Comparison of ENCODE assay signal across 8 cellular contexts in the genomic region with DNA sequence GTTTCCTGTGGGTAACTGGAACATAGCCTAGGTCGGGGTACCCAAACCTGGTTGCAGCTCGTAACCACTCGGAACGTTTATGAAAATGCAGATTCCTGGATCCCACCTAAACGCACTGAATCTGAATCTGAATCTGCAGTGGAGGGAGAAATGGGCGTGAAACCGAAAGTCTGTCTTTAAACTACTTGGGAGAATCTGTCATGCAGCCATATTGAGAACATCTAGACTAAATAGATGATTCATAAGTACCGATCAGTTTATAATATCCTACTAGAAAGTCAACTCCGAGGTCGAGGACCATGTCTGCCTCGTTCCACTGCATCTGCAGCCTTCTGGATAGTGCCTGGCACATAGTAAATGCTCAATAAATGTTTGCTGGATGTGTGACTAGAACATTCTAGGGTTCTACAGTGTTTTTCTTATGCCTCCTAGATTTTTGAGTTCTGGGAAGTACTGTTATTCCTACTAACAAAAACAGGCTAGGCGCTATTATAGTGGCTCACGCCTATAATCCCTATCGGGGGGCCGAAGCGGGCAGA. TPM values are rescaled to one million over a fixed set of nuclear protein-coding genes. Genes with fewer than 3 reads are reported as not detected.
DNase-seq lines count a peak whose midpoint lies in the region; ATAC-seq and TF ChIP-seq lines count a peak whose summit lies in the region.

No MANE protein-coding gene starts in this region.

- H3K27ac ChIP-seq in AG04450 (ENCODE audit: low read depth, low read length) = peak overlapping the region; percentile 61
- peak overlapping the region; percentile 93 for H3K27ac ChIP-seq in HCT116 (ENCODE audit: low read depth, low read length)
- H3K27ac ChIP-seq in liver (ENCODE audit: low read depth in 1 of 2, low read length in 2 of 2) = peak overlapping the region; percentile 87 to 93
- peak overlapping the region; percentile 83 to 92 (median 89) for H3K27ac ChIP-seq in upper lobe of left lung

- RAD21 ChIA-PET in HCT116 (lab: Charles Lee; ENCODE audit: low non-redundant PET in 1 of 2, low total read pairs in 2 of 2, uncharacterized antibody in 2 of 2, unreplicated experiment in 2 of 2) = no interaction called here

- CTCF ChIA-PET in AG04450 (lab: Charles Lee) = no interaction called here
- CTCF ChIA-PET in HCT116 (lab: Charles Lee) = no interaction called here

- no peak for ATAC-seq in HCT116
- no peak for ATAC-seq in upper lobe of left lung (ENCODE audit: low FRiP score in 2 of 2)
- no peak for ATAC-seq in GM21786 (IDR thresholded peaks at IDR 0.05; ENCODE audit: unreplicated experiment)

- intact Hi-C loops in HCT116 (cut with micrococcal nuclease) = loop anchor here (2.0 kb wide), 1 partner anchor 16 kb away; no protein-coding TSS in a partner anchor

- H3K4me3 ChIP-seq in AG04450 (ENCODE audit: low read depth, low read length) (peak overlapping the region; percentile 97), HCT116 (replicated peaks in 1 of 2; ENCODE audit: low read depth in 1 of 2, low read length in 2 of 2) (peak overlapping the region; percentile 99 to 100), liver (ENCODE audit: low read depth in 1 of 3, low read length in 3 of 3) (peak overlapping the region; percentile 69 to 89 (median 75)), upper lobe of left lung (peak overlapping the region; percentile 66 to 100 (median 90))

- H3K4me2 ChIP-seq in HCT116 (ENCODE audit: low read length) = peak overlapping the region; percentile 89

- H3K79me2 ChIP-seq in HCT116 (ENCODE audit: insufficient read depth, low read length) = peaks cover 38% of the 10 kb centered on the region

- DNase-seq in AG04450 (ENCODE audit: low read depth, low spot score) = no peak
- DNase-seq in HCT116 (ENCODE audit: low read depth, low spot score) = no peak
- DNase-seq in amniotic epithelial cell (ENCODE audit: low read depth) = peak; percentile 23
- DNase-seq in upper lobe of left lung = no peak
- no peak for DNase-seq in HK-2 (ENCODE audit: unreplicated experiment)
- DNase-seq in A172 (ENCODE audit: low spot score) = no peak

- TF ChIP-seq EP300 in upper lobe of left lung (IDR thresholded peaks at IDR 0.05) = no peak

- TF ChIP-seq CTCF in AG04450 (IDR thresholded peaks at IDR 0.05; ENCODE audit: low read depth, low read length) (no peak), HCT116 (IDR thresholded peaks at IDR 0.05 in 2 of 3, conservative IDR thresholded peaks at IDR 0.05 in 1 of 3; ENCODE audit: borderline replicate concordance in 1 of 3, insufficient read depth in 1 of 3, low read depth in 2 of 3, low read length in 2 of 3) (no peak), liver (IDR thresholded peaks at IDR 0.05; ENCODE audit: low read depth, low read length, missing input control) (no peak), upper lobe of left lung (IDR thresholded peaks at IDR 0.05) (no peak)

- no peaks in the 10 kb centered on the region; the same call in 1 of the 2 replicates for H3K9me3 ChIP-seq in AG04450 (ENCODE audit: control insufficient read depth, insufficient read depth, low read length)
- no peaks in the 10 kb centered on the region for H3K9me3 ChIP-seq in HCT116 (ENCODE audit: control insufficient read depth in 1 of 2, insufficient read depth in 1 of 2, low read depth in 1 of 2, low read length in 2 of 2)
- H3K9me3 ChIP-seq in liver (ENCODE audit: control insufficient read depth in 4 of 4, low read length in 3 of 4) = no peaks in the 10 kb centered on the region
- H3K9me3 ChIP-seq in upper lobe of left lung = no peaks in the 10 kb centered on the region

- TSS peak; percentile 69 for BruUV-seq in HCT116 (replicated peaks; lab: Mats Ljungman, UMichigan)

- TF ChIP-seq RAD21 in HCT116 (IDR thresholded peaks at IDR 0.05; ENCODE audit: low read depth) (no peak), liver (IDR thresholded peaks at IDR 0.05) (no peak)

- POLR2A ChIA-PET in AG04450 (lab: Yijun Ruan, JAX) = no interaction called here
- POLR2A ChIA-PET in HCT116 (lab: Charles Lee) = no interaction called here

- H3K9ac ChIP-seq in HCT116 (ENCODE audit: low read length) (peak overlapping the region; percentile 85), liver (ENCODE audit: low read depth in 1 of 2, low read length in 2 of 2) (peak overlapping the region; percentile 21 to 88)

- H3K36me3 ChIP-seq in HCT116 (ENCODE audit: control insufficient read depth in 1 of 2, insufficient read depth in 2 of 2, low read length in 2 of 2) (peaks cover 6 to 16% of the 10 kb centered on the region in 2 experiments; a peak in 3 of 4 replicates), liver (ENCODE audit: control insufficient read depth in 4 of 4, insufficient read depth in 3 of 4, low read depth in 1 of 4, low read length in 3 of 4) (peaks cover 2 to 19% (median 4%) of the 10 kb centered on the region in 4 donors), upper lobe of left lung (peaks cover 0 to 44% (median 20%) of the 10 kb centered on the region in 4 donors)

- H3K4me1 ChIP-seq in HCT116 (ENCODE audit: control insufficient read depth in 1 of 2, insufficient read depth in 2 of 2, low read length in 2 of 2) (peaks cover 13 to 26% of the 10 kb centered on the region in 2 experiments), liver (ENCODE audit: control insufficient read depth in 4 of 4, insufficient read depth in 4 of 4, low read length in 3 of 4) (peaks cover 9 to 38% (median 31%) of the 10 kb centered on the region in 4 donors), upper lobe of left lung (peaks cover 19 to 33% (median 22%) of the 10 kb centered on the region in 4 donors)

- H3K27me3 ChIP-seq in AG04450 (ENCODE audit: control insufficient read depth, insufficient read depth, low read length) (no peaks in the 10 kb centered on the region), HCT116 (ENCODE audit: insufficient read depth, low read length) (no peaks in the 10 kb centered on the region), liver (ENCODE audit: control insufficient read depth in 4 of 4, insufficient read depth in 4 of 4, low read length in 3 of 4) (no peaks in the 10 kb centered on the region), upper lobe of left lung (no peaks in the 10 kb centered on the region)

- no peak overlapping the region for H2AFZ ChIP-seq in HCT116 (ENCODE audit: low read depth, low read length, poor library complexity, severe bottlenecking)

- 26% methylated on average over 16 of the region's 16 CpGs for WGBS in liver
- WGBS in upper lobe of left lung, 2 donors = 28 to 32% methylated on average over 11 to 16 of the region's 16 CpGs

- H3K9me2 ChIP-seq in HCT116 (ENCODE audit: insufficient read depth) = no peaks in the 10 kb centered on the region

- H4K20me1 ChIP-seq in HCT116 (ENCODE audit: insufficient read depth) = no peaks in the 10 kb centered on the region

- no peak for TF ChIP-seq POLR2A in HCT116 (IDR thresholded peaks at IDR 0.05; ENCODE audit: borderline replicate concordance, extremely low read depth, insufficient read depth, insufficient read length)
- TF ChIP-seq POLR2A in upper lobe of left lung (IDR thresholded peaks at IDR 0.05) = no peak

TF ChIP-seq in HCT116, 20 proteins besides CTCF, POLR2A, EP300 and RAD21 (continues in another document):
- TF ChIP-seq SIN3A (IDR thresholded peaks at IDR 0.05; ENCODE audit: low read depth) = no peak
- TF ChIP-seq POLR2AphosphoS5 (IDR thresholded peaks at IDR 0.05; ENCODE audit: low read depth, low read length) = no peak
- TF ChIP-seq YY1 (IDR thresholded peaks at IDR 0.05; ENCODE audit: extremely low read depth, insufficient replicate concordance, low read depth, low read length) = no peak
- TF ChIP-seq ELF1 (IDR thresholded peaks at IDR 0.05; ENCODE audit: borderline replicate concordance, low read depth) = no peak

RNA-seq across cellular contexts. Expression of gene COQ4, which starts 0.6 kb away (rescaled TPM):
- polyA plus RNA-seq in AG04450 (2011; rRNA removed) (19.0 and 24.8 TPM in 2 replicates), liver (10 to 100 TPM; 36.2 to 53.3 TPM)
- 15.4 and 26.2 TPM in 2 replicates for polyA minus RNA-seq in AG04450 (2011; rRNA and poly(A)+ RNA removed)
- total RNA-seq in HCT116 (2021; ENCODE audit: unreplicated experiment) (45.8 TPM), liver (10 to 100 TPM; 12.8 to 31.4 TPM), upper lobe of left lung (10 to 100 TPM; 36.1 to 83.8 (median 55.2) TPM)
- 51.8 and 55.9 TPM in 2 replicates for polyA plus RNA-seq in HCT116 (2012)
- 68.4 and 70.0 TPM in 2 replicates for total RNA-seq in A172 (2014; rRNA removed; shearing (Covaris generic))

RNA-seq across cellular contexts. Expression of gene TRUB2, which starts 1.0 kb away (rescaled TPM):
- polyA plus RNA-seq in AG04450 (2011; rRNA removed) = 15.1 and 20.7 TPM in 2 replicates
- 26.2 and 36.7 TPM in 2 replicates for polyA minus RNA-seq in AG04450 (2011; rRNA and poly(A)+ RNA removed)
- 42.1 TPM for total RNA-seq in HCT116 (2021; ENCODE audit: unreplicated experiment)
- polyA plus RNA-seq in HCT116 (2012) = 19.1 and 29.0 TPM in 2 replicates
- total RNA-seq in liver = 10 to 100 TPM; 12.7 to 13.3 TPM
- polyA plus RNA-seq in liver = 10 to 100 TPM; 25.4 to 35.8 TPM
- total RNA-seq in upper lobe of left lung = 10 to 100 TPM in 3 of 6 donors, 1 to 10 TPM in 3; 6.9 to 24.1 (median 9.7) TPM
- 28.8 and 30.5 TPM in 2 replicates for total RNA-seq in A172 (2014; rRNA removed; shearing (Covaris generic))

RNA-seq across cellular contexts. Expression of gene SLC27A4, which starts 17.1 kb away (rescaled TPM):
- polyA plus RNA-seq in AG04450 (2011; rRNA removed) (7.7 and 9.4 TPM in 2 replicates), liver (10 to 100 TPM; 10.8 to 36.4 TPM)
- 13.0 and 17.9 TPM in 2 replicates for polyA minus RNA-seq in AG04450 (2011; rRNA and poly(A)+ RNA removed)
- total RNA-seq in HCT116 (2021; ENCODE audit: unreplicated experiment) (33.9 TPM), liver (10 to 100 TPM in 1 of 2 donors, 1 to 10 TPM in 1; 5.9 to 18.6 TPM), upper lobe of left lung (10 to 100 TPM; 17.8 to 30.1 (median 19.5) TPM)
- polyA plus RNA-seq in HCT116 (2012) = 30.9 and 31.0 TPM in 2 replicates
- total RNA-seq in A172 (2014; rRNA removed; shearing (Covaris generic)) = 50.1 and 51.6 TPM in 2 replicates

RNA-seq across cellular contexts. Expression of gene SWI5, which starts 47.2 kb away (rescaled TPM):
- 72.2 and 75.8 TPM in 2 replicates for polyA plus RNA-seq in AG04450 (2011; rRNA removed)
- 18.7 and 20.0 TPM in 2 replicates for polyA minus RNA-seq in AG04450 (2011; rRNA and poly(A)+ RNA removed)
- total RNA-seq in HCT116 (2021; ENCODE audit: unreplicated experiment) = 22.4 TPM
- 42.4 and 51.4 TPM in 2 replicates for polyA plus RNA-seq in HCT116 (2012)
- 10 to 100 TPM; 10.7 to 12.2 TPM for total RNA-seq in liver
- 10 to 100 TPM; 20.2 to 34.0 TPM for polyA plus RNA-seq in liver
- 10 to 100 TPM; 13.7 to 28.3 (median 22.8) TPM for total RNA-seq in upper lobe of left lung
- total RNA-seq in A172 (2014; rRNA removed; shearing (Covaris generic)) = 110 and 118 TPM in 2 replicates

RNA-seq across cellular contexts. Expression of gene GOLGA2, which starts 47.5 kb away (rescaled TPM):
- 112 and 121 TPM in 2 replicates for polyA plus RNA-seq in AG04450 (2011; rRNA removed)
- 102 and 116 TPM in 2 replicates for polyA minus RNA-seq in AG04450 (2011; rRNA and poly(A)+ RNA removed)
- 67.0 TPM for total RNA-seq in HCT116 (2021; ENCODE audit: unreplicated experiment)
- polyA plus RNA-seq in HCT116 (2012) = 53.1 and 64.9 TPM in 2 replicates
- total RNA-seq in liver = 10 to 100 TPM; 21.9 to 45.7 TPM
- 10 to 100 TPM; 14.4 to 34.0 TPM for polyA plus RNA-seq in liver
- total RNA-seq in upper lobe of left lung = 100 to 1,000 TPM in 2 of 6 donors, 10 to 100 TPM in 4; 78.4 to 138 (median 93.8) TPM
- 118 and 155 TPM in 2 replicates for total RNA-seq in A172 (2014; rRNA removed; shearing (Covaris generic))
